Comparison of ENCODE assay signal across 3 cellular contexts in genomic region chr15:22418212-22418611, GRCh38. TPM values are rescaled to one million over a fixed set of nuclear protein-coding genes. Genes with fewer than 3 reads are reported as not detected.
"Had no signal": no experiment of that assay in that cellular context is flagged by ENCODE, and none has a peak within 500 bp of the region (broad histone marks: within the 10 kb centered on the region; RNA-seq: fewer than 3 reads in every experiment).

No MANE protein-coding gene starts in this region.

RNA-seq across cellular contexts. Expression of gene GOLGA6L22, which starts 40.5 kb away (rescaled TPM):
- total RNA-seq: NCI-H460, PC-9, SJSA1 had no signal
